In the genomic region with DNA sequence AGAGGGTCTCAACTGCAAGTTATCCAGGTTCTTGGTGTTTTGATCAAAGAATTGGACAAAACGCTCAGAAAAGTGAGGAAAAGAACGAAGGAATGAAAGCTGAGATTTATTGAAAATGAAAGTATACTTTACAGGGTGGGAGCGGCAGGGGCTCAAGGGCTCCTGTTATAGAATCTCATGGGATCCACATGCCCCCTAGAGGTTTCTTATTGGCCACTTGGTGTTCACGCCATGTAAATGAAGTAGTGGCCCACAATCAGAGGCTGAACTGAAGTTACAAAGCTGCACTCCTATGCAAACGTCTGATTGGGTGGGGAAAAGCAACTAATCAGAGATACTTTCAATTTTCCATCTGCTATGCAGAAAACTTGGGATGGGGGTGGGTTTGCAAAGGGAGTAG, we compare ENCODE assay signal across 2 cellular contexts.
TF ChIP-seq lines count a peak whose summit lies in the region.

No MANE protein-coding gene starts in this region.

TF ChIP-seq in SK-N-SH, 30 proteins besides CTCF, POLR2A, EP300 and RAD21 (continued from another document):
- TF ChIP-seq, protein P1, sequence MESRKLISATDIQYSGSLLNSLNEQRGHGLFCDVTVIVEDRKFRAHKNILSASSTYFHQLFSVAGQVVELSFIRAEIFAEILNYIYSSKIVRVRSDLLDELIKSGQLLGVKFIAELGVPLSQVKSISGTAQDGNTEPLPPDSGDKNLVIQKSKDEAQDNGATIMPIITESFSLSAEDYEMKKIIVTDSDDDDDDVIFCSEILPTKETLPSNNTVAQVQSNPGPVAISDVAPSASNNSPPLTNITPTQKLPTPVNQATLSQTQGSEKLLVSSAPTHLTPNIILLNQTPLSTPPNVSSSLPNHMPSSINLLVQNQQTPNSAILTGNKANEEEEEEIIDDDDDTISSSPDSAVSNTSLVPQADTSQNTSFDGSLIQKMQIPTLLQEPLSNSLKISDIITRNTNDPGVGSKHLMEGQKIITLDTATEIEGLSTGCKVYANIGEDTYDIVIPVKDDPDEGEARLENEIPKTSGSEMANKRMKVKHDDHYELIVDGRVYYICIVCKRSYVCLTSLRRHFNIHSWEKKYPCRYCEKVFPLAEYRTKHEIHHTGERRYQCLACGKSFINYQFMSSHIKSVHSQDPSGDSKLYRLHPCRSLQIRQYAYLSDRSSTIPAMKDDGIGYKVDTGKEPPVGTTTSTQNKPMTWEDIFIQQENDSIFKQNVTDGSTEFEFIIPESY (IDR thresholded peaks at IDR 0.05; ENCODE audit: borderline replicate concordance, low read depth) = no peak
- TF ChIP-seq JUND (IDR thresholded peaks at IDR 0.05) = no peak
- no peak for TF ChIP-seq CHD2 (IDR thresholded peaks at IDR 0.05; ENCODE audit: low read length, partially characterized antibody)
TF ChIP-seq in SK-N-SH: peak in this region for 0.

TF ChIP-seq in SK-N-SH treated with all-trans-retinoic acid at 6 μM for 48 hours, 23 proteins besides CTCF, POLR2A, EP300 and RAD21 (continued from another document):
- TF ChIP-seq, protein P2, sequence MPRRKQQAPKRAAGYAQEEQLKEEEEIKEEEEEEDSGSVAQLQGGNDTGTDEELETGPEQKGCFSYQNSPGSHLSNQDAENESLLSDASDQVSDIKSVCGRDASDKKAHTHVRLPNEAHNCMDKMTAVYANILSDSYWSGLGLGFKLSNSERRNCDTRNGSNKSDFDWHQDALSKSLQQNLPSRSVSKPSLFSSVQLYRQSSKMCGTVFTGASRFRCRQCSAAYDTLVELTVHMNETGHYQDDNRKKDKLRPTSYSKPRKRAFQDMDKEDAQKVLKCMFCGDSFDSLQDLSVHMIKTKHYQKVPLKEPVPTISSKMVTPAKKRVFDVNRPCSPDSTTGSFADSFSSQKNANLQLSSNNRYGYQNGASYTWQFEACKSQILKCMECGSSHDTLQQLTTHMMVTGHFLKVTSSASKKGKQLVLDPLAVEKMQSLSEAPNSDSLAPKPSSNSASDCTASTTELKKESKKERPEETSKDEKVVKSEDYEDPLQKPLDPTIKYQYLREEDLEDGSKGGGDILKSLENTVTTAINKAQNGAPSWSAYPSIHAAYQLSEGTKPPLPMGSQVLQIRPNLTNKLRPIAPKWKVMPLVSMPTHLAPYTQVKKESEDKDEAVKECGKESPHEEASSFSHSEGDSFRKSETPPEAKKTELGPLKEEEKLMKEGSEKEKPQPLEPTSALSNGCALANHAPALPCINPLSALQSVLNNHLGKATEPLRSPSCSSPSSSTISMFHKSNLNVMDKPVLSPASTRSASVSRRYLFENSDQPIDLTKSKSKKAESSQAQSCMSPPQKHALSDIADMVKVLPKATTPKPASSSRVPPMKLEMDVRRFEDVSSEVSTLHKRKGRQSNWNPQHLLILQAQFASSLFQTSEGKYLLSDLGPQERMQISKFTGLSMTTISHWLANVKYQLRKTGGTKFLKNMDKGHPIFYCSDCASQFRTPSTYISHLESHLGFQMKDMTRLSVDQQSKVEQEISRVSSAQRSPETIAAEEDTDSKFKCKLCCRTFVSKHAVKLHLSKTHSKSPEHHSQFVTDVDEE (CRISPR knock-in tag; IDR thresholded peaks at IDR 0.05) = no peak
- TF ChIP-seq ARNTL (CRISPR knock-in tag; IDR thresholded peaks at IDR 0.05; ENCODE audit: borderline replicate concordance, low read depth) (no peak), ZC3H10 (CRISPR knock-in tag; IDR thresholded peaks at IDR 0.05) (no peak), TOX (CRISPR knock-in tag; IDR thresholded peaks at IDR 0.05; ENCODE audit: borderline replicate concordance) (no peak), GLIS3 (CRISPR knock-in tag; IDR thresholded peaks at IDR 0.05) (no peak), ZNF8 (CRISPR knock-in tag; IDR thresholded peaks at IDR 0.05) (no peak), ZFP30 (CRISPR knock-in tag; IDR thresholded peaks at IDR 0.05) (no peak)
